In the genomic region with DNA sequence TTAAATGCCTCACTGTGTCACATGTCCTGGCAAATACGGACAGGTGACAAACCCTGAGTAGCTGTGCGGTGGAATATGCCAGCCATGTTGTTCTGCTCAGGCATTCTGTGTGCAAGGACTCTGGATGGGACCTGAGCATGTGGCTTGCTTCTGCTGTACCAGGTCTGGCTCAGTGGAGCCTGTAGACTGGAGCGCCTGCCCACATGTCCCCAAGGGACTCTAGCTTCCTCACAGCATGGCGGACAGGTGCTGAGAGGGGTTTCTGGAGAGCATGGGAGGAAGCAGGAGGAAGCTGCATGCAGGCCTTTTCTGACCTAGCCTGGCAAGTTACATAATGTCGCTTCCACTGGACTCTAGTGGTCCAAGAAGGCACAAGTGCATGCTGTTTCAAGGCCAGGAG, we compare ENCODE assay signal across 20 cellular contexts.
DNase-seq lines count a peak whose midpoint lies in the region; ATAC-seq and TF ChIP-seq lines count a peak whose summit lies in the region.
"Had no signal": no experiment of that assay in that cellular context is flagged by ENCODE, and none has a peak within 500 bp of the region (broad histone marks: within the 10 kb centered on the region; RNA-seq: fewer than 3 reads in every experiment).

No MANE protein-coding gene starts in this region.

- TF ChIP-seq POLR2A in NB4 (IDR thresholded peaks at IDR 0.05; ENCODE audit: extremely low read depth, insufficient read length) (no peak), spleen (IDR thresholded peaks at IDR 0.05) (no peak)

- H3K4me1 Mint-ChIP-seq in activated T-helper 17 cell treated with anti-CD3 and anti-CD28 coated beads, Interleukin-2, amount 50 U/mL, for 72 hours: no peaks in the 10 kb centered on the region

- H3K9me3 ChIP-seq in right cardiac atrium (ENCODE audit: control insufficient read depth, low read length): no peaks in the 10 kb centered on the region
- H3K9me3 ChIP-seq in spleen: no peaks in the 10 kb centered on the region
- H3K9me3 ChIP-seq: BE2C had no signal

- intact Hi-C loops in left ventricle myocardium superior (cut with micrococcal nuclease): no loop called here
- intact Hi-C loops in right cardiac atrium (cut with DNase I): no loop called here
- intact Hi-C loops in spleen (cut with DNase I; ENCODE audit: low total_unique reads): no loop called here

- H3K4me1 ChIP-seq in right cardiac atrium (ENCODE audit: control insufficient read depth, insufficient read depth, low read length) (no peaks in the 10 kb centered on the region), spleen (no peaks in the 10 kb centered on the region)

- no peak for ATAC-seq in left ventricle myocardium superior
- no peak for ATAC-seq in right cardiac atrium
- no peak for ATAC-seq in GM19463 (IDR thresholded peaks at IDR 0.05; ENCODE audit: unreplicated experiment)
- ATAC-seq in activated T-helper 17 cell treated with anti-CD3 and anti-CD28 coated beads, Interleukin-2, amount 50 U/mL, for 72 hours (replicated peaks): no peak
- ATAC-seq: Right ventricle myocardium inferior had no signal

- TF ChIP-seq CTCF in NB4 (IDR thresholded peaks at IDR 0.05; ENCODE audit: low read depth, low read length): no peak
- no peak for TF ChIP-seq CTCF in spleen (IDR thresholded peaks at IDR 0.05 in 8 of 11, conservative IDR thresholded peaks at IDR 0.05 in 3 of 11)

- no peak overlapping the region for H3K27ac Mint-ChIP-seq in activated T-helper 17 cell treated with anti-CD3 and anti-CD28 coated beads, Interleukin-2, amount 50 U/mL, for 72 hours
- H3K27ac Mint-ChIP-seq: CD4-positive, alpha-beta T cell had no signal

- DNase-seq in left ventricle myocardium superior: peak; percentile 18
- no peak for DNase-seq in right cardiac atrium
- peak; percentile 77 for DNase-seq in NB4 (ENCODE audit: low read depth)
- DNase-seq in islet precursor cell: peak; percentile 33
- peak; percentile 51 for DNase-seq in spleen
- DNase-seq in mucosa of gallbladder (ENCODE audit: low spot score): no peak
- DNase-seq: CD4-positive, alpha-beta T cell; COR-L47; DMS 273 treated with DMSO at 0.1 percent for 48 hours; DMS79 treated with DMSO at 0.1 percent for 48 hours; KG1; NCI-H1694; NCI-H2081; NCI-H345; NCI-H526; SW 1271 had no signal

- WGBS in right cardiac atrium: 85% methylated on average over 5 of the region's 5 CpGs
- WGBS in spleen, 5 donors: 57 to 81% (median 76%) methylated on average over 4 to 5 of the region's 5 CpGs

- H3K9me3 Mint-ChIP-seq in activated T-helper 17 cell treated with anti-CD3 and anti-CD28 coated beads, Interleukin-2, amount 50 U/mL, for 72 hours: no peaks in the 10 kb centered on the region
- H3K9me3 Mint-ChIP-seq: CD4-positive, alpha-beta T cell had no signal

- H3K4me3 Mint-ChIP-seq in activated T-helper 17 cell treated with anti-CD3 and anti-CD28 coated beads, Interleukin-2, amount 50 U/mL, for 72 hours: no peak overlapping the region
- H3K4me3 Mint-ChIP-seq: CD4-positive, alpha-beta T cell had no signal

- no peaks in the 10 kb centered on the region for H3K27me3 ChIP-seq in right cardiac atrium (ENCODE audit: control insufficient read depth, insufficient read depth)
- H3K27me3 ChIP-seq in spleen (replicated peaks in 1 of 7): peaks cover 0 to 10% (median 0%) of the 10 kb centered on the region in 7 donors
- H3K27me3 ChIP-seq: BE2C had no signal

- H3K27me3 Mint-ChIP-seq in activated T-helper 17 cell treated with anti-CD3 and anti-CD28 coated beads, Interleukin-2, amount 50 U/mL, for 72 hours: no peaks in the 10 kb centered on the region
- H3K27me3 Mint-ChIP-seq: CD4-positive, alpha-beta T cell had no signal

- no peaks in the 10 kb centered on the region for H3K36me3 Mint-ChIP-seq in activated T-helper 17 cell treated with anti-CD3 and anti-CD28 coated beads, Interleukin-2, amount 50 U/mL, for 72 hours (ENCODE audit: low read depth)

- H3K4me3 ChIP-seq in right cardiac atrium (ENCODE audit: low read length) (no peak overlapping the region), NB4 (ENCODE audit: low read depth, low read length) (no peak overlapping the region), spleen (no peak overlapping the region)

- H3K36me3 ChIP-seq in spleen: no peaks in the 10 kb centered on the region
- H3K36me3 ChIP-seq: BE2C had no signal

- H3K27ac ChIP-seq in right cardiac atrium (ENCODE audit: low read length): no peak overlapping the region
- H3K27ac ChIP-seq in spleen: no peak overlapping the region

Comparison
In these comparisons a context has a peak if more than half of its experiments do, and no peak if none do; other contexts are left out.
1. DNase-seq: peak in left ventricle myocardium superior (single experiment), NB4 (single experiment), islet precursor cell (single experiment) and spleen (single experiment); none in right cardiac atrium (0 of 3) and mucosa of gallbladder (single experiment).